Comparison of ENCODE assay signal across 24 cellular contexts in the genomic region with DNA sequence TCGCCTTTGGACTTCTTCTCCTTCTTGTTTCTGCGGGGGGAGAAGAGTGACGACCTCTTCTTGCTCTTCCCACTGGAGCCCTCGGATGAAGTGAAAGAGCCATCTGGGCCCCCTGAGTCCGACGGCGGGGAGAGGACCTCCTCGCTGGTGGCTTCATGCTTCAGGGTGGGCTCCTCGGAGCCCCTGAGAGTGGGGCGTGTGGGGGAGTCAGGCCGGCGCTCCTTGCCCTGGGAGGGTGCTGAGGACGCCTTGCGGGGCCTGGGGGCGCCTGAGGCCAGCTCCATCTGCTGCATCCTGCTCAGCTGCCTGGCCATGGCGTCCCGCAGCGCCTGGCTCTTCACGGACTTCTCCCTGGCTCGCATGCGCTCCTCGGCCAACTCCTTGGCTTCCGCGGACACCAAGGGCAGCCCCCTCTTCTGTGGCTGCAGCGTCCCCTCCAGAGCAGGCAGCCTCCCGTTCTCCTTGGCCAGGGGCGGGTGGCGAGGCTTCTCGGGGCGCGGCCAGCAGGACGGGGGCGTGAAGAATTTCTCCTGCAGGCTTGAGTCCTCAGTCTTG.
"Had no signal": no experiment of that assay in that cellular context is flagged by ENCODE, and none has a peak within 500 bp of the region (broad histone marks: within the 10 kb centered on the region; RNA-seq: fewer than 3 reads in every experiment).

No MANE protein-coding gene starts in this region.

- H3K4me3 ChIP-seq: K562 had no signal

- H3K9me3 Mint-ChIP-seq: IgD-negative memory B cell had no signal

- H3K27ac ChIP-seq: HL-60, KMS-11, RWPE1 had no signal

- H3K27me3 Mint-ChIP-seq: IgD-negative memory B cell had no signal

- ATAC-seq: K562, Panc1, PC-3 had no signal

- H3K4me1 Mint-ChIP-seq: IgD-negative memory B cell had no signal

- DNase-seq: Kasumi-1, MV-4-11, NCI-H1048, NCI-H1105, NCI-H1417, NCI-H1436 treated with DMSO at 0.1 percent for 48 hours, NCI-H1694, NCI-H187 treated with DMSO at 0.1 percent for 48 hours, NCI-H2029 treated with DMSO at 0.1 percent for 48 hours, NCI-H2227 treated with DMSO at 0.1 percent for 48 hours, NCI-H524, NCI-H526 treated with DMSO at 0.1 percent for 48 hours, NCI-H774, PC-3, SHP77, SK-N-SH, SW 1271 had no signal

- H3K9me3 ChIP-seq: SK-N-SH had no signal

- H3K9ac ChIP-seq: KMS-11, SK-N-SH had no signal

- FAIRE-seq: HTR-8/SVneo, K562 had no signal

- H3K4me2 ChIP-seq: KMS-11, SK-N-SH had no signal

- H3K4me3 Mint-ChIP-seq: IgD-negative memory B cell had no signal
